2 cellular contexts compared by ENCODE assay signal in genomic region chr15:90207252-90207651, GRCh38.
TF ChIP-seq lines count a peak whose summit lies in the region.

No MANE protein-coding gene starts in this region.

TF ChIP-seq in liver, 16 proteins besides CTCF, POLR2A, EP300 and RAD21:
- TF ChIP-seq HNF4G (IDR thresholded peaks at IDR 0.05): no peak
- TF ChIP-seq FOXA2 (IDR thresholded peaks at IDR 0.05): no peak
- no peak for TF ChIP-seq GABPA (IDR thresholded peaks at IDR 0.05 in 1 of 2, conservative IDR thresholded peaks at IDR 0.05 in 1 of 2)
- TF ChIP-seq EGR1 (IDR thresholded peaks at IDR 0.05; ENCODE audit: low read depth in 2 of 2): peak in 1 of 2 donors; percentile 29
- TF ChIP-seq SP1 (IDR thresholded peaks at IDR 0.05): peak; percentile 22
- TF ChIP-seq NR2F2 (IDR thresholded peaks at IDR 0.05): no peak
- TF ChIP-seq MAX (IDR thresholded peaks at IDR 0.05): no peak
- TF ChIP-seq ATF3 (IDR thresholded peaks at IDR 0.05): no peak
- no peak for TF ChIP-seq TAF1 (conservative IDR thresholded peaks at IDR 0.05)
- no peak for TF ChIP-seq FOXA1 (IDR thresholded peaks at IDR 0.05)
- no peak for TF ChIP-seq ZBTB33 (IDR thresholded peaks at IDR 0.05)
- no peak for TF ChIP-seq JUND (IDR thresholded peaks at IDR 0.05)
- peak; percentile 87 for TF ChIP-seq YY1 (IDR thresholded peaks at IDR 0.05)
- peak; percentile 21 to 25 for TF ChIP-seq HNF4A (conservative IDR thresholded peaks at IDR 0.05)
- no peak for TF ChIP-seq REST (IDR thresholded peaks at IDR 0.05)
- TF ChIP-seq RXRA (IDR thresholded peaks at IDR 0.05): peak; percentile 38 to 47

TF ChIP-seq in HepG2, 621 proteins besides CTCF, POLR2A, EP300 and RAD21:
- TF ChIP-seq BORCS8-MEF2B (CRISPR knock-in tag; IDR thresholded peaks at IDR 0.05): no peak
- no peak for TF ChIP-seq HMGA1 (CRISPR knock-in tag; conservative IDR thresholded peaks at IDR 0.05)
- TF ChIP-seq HOXA3 (CRISPR knock-in tag; IDR thresholded peaks at IDR 0.05): no peak
- TF ChIP-seq FOSL2 (CRISPR knock-in tag; IDR thresholded peaks at IDR 0.05): no peak
- TF ChIP-seq ZHX2 (IDR thresholded peaks at IDR 0.05; ENCODE audit: low read depth): no peak
- no peak for TF ChIP-seq ZHX2 (CRISPR knock-in tag; IDR thresholded peaks at IDR 0.05; ENCODE audit: borderline replicate concordance)
- TF ChIP-seq ZBTB7A (CRISPR knock-in tag; IDR thresholded peaks at IDR 0.05): no peak
- TF ChIP-seq KAT8 (CRISPR knock-in tag; IDR thresholded peaks at IDR 0.05): no peak
- no peak for TF ChIP-seq TOPORS (CRISPR knock-in tag; IDR thresholded peaks at IDR 0.05)
- TF ChIP-seq ATF2 (CRISPR knock-in tag; IDR thresholded peaks at IDR 0.05): no peak
- TF ChIP-seq E2F1 (CRISPR knock-in tag; IDR thresholded peaks at IDR 0.05): no peak
- no peak for TF ChIP-seq ZNF121 (CRISPR knock-in tag; IDR thresholded peaks at IDR 0.05)
- no peak for TF ChIP-seq ZNF616 (CRISPR knock-in tag; IDR thresholded peaks at IDR 0.05; ENCODE audit: low read depth)
- TF ChIP-seq SMAD1 (CRISPR knock-in tag; IDR thresholded peaks at IDR 0.05; ENCODE audit: borderline replicate concordance, low read depth): no peak
- TF ChIP-seq ZNF543 (CRISPR knock-in tag; IDR thresholded peaks at IDR 0.05): no peak
- no peak for TF ChIP-seq IKZF5 (CRISPR knock-in tag; IDR thresholded peaks at IDR 0.05)
- TF ChIP-seq SMYD3 (CRISPR knock-in tag; IDR thresholded peaks at IDR 0.05): no peak
- TF ChIP-seq PREB (CRISPR knock-in tag; IDR thresholded peaks at IDR 0.05): no peak
- TF ChIP-seq HIC2 (CRISPR knock-in tag; IDR thresholded peaks at IDR 0.05; ENCODE audit: low read depth): no peak
- TF ChIP-seq CENPBD1 (CRISPR knock-in tag; IDR thresholded peaks at IDR 0.05; ENCODE audit: borderline replicate concordance, low read depth): no peak
